Comparison of ENCODE assay signal across 1 cellular context in the genomic region with DNA sequence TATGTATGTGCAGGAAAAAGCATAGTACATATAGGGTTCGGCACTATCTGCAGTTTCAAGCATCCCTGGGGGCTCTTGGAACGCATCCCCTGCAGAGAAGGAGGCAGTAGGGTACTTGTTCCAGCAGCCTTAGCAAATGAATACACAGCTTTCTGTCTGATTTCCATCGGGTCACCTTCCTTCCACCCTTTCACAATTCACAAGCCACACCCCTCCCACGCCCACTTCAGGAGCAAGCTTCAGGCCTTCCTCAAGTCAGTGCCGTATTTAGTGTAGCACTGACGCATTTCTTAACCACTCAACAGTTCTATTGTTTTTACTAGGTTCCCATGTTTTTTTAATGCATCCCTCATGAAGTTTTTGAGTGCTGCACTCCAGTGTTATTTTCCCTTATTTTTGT.
TF ChIP-seq lines count a peak whose summit lies in the region.

No MANE protein-coding gene starts in this region.

TF ChIP-seq in HEK293, 187 proteins besides CTCF, POLR2A, EP300 and RAD21 (continued from another document and continues in another):
- TF ChIP-seq PRDM4 (tag by site-specific recombination; IDR thresholded peaks at IDR 0.05), result peak; percentile 87
- TF ChIP-seq, protein P1, sequence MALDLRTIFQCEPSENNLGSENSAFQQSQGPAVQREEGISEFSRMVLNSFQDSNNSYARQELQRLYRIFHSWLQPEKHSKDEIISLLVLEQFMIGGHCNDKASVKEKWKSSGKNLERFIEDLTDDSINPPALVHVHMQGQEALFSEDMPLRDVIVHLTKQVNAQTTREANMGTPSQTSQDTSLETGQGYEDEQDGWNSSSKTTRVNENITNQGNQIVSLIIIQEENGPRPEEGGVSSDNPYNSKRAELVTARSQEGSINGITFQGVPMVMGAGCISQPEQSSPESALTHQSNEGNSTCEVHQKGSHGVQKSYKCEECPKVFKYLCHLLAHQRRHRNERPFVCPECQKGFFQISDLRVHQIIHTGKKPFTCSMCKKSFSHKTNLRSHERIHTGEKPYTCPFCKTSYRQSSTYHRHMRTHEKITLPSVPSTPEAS (tag by site-specific recombination; IDR thresholded peaks at IDR 0.05), result no peak
- TF ChIP-seq GLI2 (tag by site-specific recombination; IDR thresholded peaks at IDR 0.05; ENCODE audit: borderline replicate concordance, low read depth), result no peak
- no peak for TF ChIP-seq SCRT1 (tag by site-specific recombination; IDR thresholded peaks at IDR 0.05; ENCODE audit: borderline replicate concordance)
- TF ChIP-seq ZNF248 (tag by site-specific recombination; IDR thresholded peaks at IDR 0.05), result no peak
- peak; percentile 48; the same call in 1 of the 2 replicates for TF ChIP-seq PRDM1 (tag by site-specific recombination; IDR thresholded peaks at IDR 0.05)
- TF ChIP-seq KLF10 (tag by site-specific recombination; IDR thresholded peaks at IDR 0.05), result peak; percentile 97
- TF ChIP-seq ZNF221 (tag by site-specific recombination; IDR thresholded peaks at IDR 0.05; ENCODE audit: borderline replicate concordance), result no peak
- no peak for TF ChIP-seq ZBTB17 (tag by site-specific recombination; IDR thresholded peaks at IDR 0.05)
- no peak for TF ChIP-seq ZSCAN16 (tag by site-specific recombination; IDR thresholded peaks at IDR 0.05)
- TF ChIP-seq ZSCAN23 (tag by site-specific recombination; IDR thresholded peaks at IDR 0.05), result no peak
- TF ChIP-seq ZNF311 (tag by site-specific recombination; IDR thresholded peaks at IDR 0.05; ENCODE audit: borderline replicate concordance), result no peak
- no peak for TF ChIP-seq KLF8 (tag by site-specific recombination; IDR thresholded peaks at IDR 0.05)
- TF ChIP-seq ZNF354C (tag by site-specific recombination; IDR thresholded peaks at IDR 0.05; ENCODE audit: borderline replicate concordance, low read depth), result no peak
- no peak for TF ChIP-seq ZNF704 (tag by site-specific recombination; IDR thresholded peaks at IDR 0.05)
- no peak for TF ChIP-seq ZNF223 (tag by site-specific recombination; IDR thresholded peaks at IDR 0.05)
- peak; percentile 61 for TF ChIP-seq SP3 (tag by site-specific recombination; IDR thresholded peaks at IDR 0.05)
- no peak for TF ChIP-seq HOXC10 (CRISPR knock-in tag; IDR thresholded peaks at IDR 0.05)
- TF ChIP-seq ZBTB48 (tag by site-specific recombination; IDR thresholded peaks at IDR 0.05), result no peak
- peak; percentile 22; the same call in 1 of the 2 replicates for TF ChIP-seq KLF16 (tag by site-specific recombination; IDR thresholded peaks at IDR 0.05)
- TF ChIP-seq, protein P2, sequence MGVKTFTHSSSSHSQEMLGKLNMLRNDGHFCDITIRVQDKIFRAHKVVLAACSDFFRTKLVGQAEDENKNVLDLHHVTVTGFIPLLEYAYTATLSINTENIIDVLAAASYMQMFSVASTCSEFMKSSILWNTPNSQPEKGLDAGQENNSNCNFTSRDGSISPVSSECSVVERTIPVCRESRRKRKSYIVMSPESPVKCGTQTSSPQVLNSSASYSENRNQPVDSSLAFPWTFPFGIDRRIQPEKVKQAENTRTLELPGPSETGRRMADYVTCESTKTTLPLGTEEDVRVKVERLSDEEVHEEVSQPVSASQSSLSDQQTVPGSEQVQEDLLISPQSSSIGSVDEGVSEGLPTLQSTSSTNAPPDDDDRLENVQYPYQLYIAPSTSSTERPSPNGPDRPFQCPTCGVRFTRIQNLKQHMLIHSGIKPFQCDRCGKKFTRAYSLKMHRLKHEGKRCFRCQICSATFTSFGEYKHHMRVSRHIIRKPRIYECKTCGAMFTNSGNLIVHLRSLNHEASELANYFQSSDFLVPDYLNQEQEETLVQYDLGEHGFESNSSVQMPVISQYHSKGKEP (tag by site-specific recombination; IDR thresholded peaks at IDR 0.05), result 0 out of 2 replicates have a peak, but pooled peaks have one; percentile 22
- TF ChIP-seq, protein P3, sequence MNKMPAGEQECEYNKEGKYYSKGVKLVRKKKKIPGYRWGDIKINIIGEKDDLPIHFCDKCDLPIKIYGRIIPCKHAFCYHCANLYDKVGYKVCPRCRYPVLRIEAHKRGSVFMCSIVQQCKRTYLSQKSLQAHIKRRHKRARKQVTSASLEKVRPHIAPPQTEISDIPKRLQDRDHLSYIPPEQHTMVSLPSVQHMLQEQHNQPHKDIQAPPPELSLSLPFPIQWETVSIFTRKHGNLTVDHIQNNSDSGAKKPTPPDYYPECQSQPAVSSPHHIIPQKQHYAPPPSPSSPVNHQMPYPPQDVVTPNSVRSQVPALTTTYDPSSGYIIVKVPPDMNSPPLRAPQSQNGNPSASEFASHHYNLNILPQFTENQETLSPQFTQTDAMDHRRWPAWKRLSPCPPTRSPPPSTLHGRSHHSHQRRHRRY (tag by site-specific recombination; IDR thresholded peaks at IDR 0.05), result no peak
- TF ChIP-seq KLF1 (tag by site-specific recombination; IDR thresholded peaks at IDR 0.05), result peak; percentile 86
- no peak for TF ChIP-seq ZNF548 (tag by site-specific recombination; IDR thresholded peaks at IDR 0.05)
- no peak for TF ChIP-seq ZEB2 (tag by site-specific recombination; IDR thresholded peaks at IDR 0.05)
- TF ChIP-seq, protein P4, sequence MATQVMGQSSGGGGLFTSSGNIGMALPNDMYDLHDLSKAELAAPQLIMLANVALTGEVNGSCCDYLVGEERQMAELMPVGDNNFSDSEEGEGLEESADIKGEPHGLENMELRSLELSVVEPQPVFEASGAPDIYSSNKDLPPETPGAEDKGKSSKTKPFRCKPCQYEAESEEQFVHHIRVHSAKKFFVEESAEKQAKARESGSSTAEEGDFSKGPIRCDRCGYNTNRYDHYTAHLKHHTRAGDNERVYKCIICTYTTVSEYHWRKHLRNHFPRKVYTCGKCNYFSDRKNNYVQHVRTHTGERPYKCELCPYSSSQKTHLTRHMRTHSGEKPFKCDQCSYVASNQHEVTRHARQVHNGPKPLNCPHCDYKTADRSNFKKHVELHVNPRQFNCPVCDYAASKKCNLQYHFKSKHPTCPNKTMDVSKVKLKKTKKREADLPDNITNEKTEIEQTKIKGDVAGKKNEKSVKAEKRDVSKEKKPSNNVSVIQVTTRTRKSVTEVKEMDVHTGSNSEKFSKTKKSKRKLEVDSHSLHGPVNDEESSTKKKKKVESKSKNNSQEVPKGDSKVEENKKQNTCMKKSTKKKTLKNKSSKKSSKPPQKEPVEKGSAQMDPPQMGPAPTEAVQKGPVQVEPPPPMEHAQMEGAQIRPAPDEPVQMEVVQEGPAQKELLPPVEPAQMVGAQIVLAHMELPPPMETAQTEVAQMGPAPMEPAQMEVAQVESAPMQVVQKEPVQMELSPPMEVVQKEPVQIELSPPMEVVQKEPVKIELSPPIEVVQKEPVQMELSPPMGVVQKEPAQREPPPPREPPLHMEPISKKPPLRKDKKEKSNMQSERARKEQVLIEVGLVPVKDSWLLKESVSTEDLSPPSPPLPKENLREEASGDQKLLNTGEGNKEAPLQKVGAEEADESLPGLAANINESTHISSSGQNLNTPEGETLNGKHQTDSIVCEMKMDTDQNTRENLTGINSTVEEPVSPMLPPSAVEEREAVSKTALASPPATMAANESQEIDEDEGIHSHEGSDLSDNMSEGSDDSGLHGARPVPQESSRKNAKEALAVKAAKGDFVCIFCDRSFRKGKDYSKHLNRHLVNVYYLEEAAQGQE (tag by site-specific recombination; IDR thresholded peaks at IDR 0.05), result no peak
- no peak for TF ChIP-seq ZNF146 (tag by site-specific recombination; IDR thresholded peaks at IDR 0.05)
- TF ChIP-seq ZBTB20 (tag by site-specific recombination; IDR thresholded peaks at IDR 0.05), result no peak
- no peak for TF ChIP-seq ZNF623 (tag by site-specific recombination; IDR thresholded peaks at IDR 0.05)
- TF ChIP-seq GLIS1 (tag by site-specific recombination; IDR thresholded peaks at IDR 0.05), result peak; percentile 83
- no peak for TF ChIP-seq ZNF654 (tag by site-specific recombination; IDR thresholded peaks at IDR 0.05; ENCODE audit: low read depth)
- no peak for TF ChIP-seq GFI1B (tag by site-specific recombination; IDR thresholded peaks at IDR 0.05)
- no peak for TF ChIP-seq ZNF837 (tag by site-specific recombination; IDR thresholded peaks at IDR 0.05)
- TF ChIP-seq ZBTB6 (tag by site-specific recombination; IDR thresholded peaks at IDR 0.05), result no peak
- TF ChIP-seq ELK4 (IDR thresholded peaks at IDR 0.05; ENCODE audit: borderline replicate concordance, low read depth, low read length), result no peak
- no peak for TF ChIP-seq ZNF514 (tag by site-specific recombination; IDR thresholded peaks at IDR 0.05)
- no peak for TF ChIP-seq ZNF624 (tag by site-specific recombination; IDR thresholded peaks at IDR 0.05)
- TF ChIP-seq ZNF174 (tag by site-specific recombination; IDR thresholded peaks at IDR 0.05), result no peak
- no peak for TF ChIP-seq ZBTB10 (tag by site-specific recombination; IDR thresholded peaks at IDR 0.05)
- TF ChIP-seq ZBTB11 (tag by site-specific recombination; conservative IDR thresholded peaks at IDR 0.05; ENCODE audit: low read depth), result peak; percentile 45; the same call in 1 of the 2 replicates
